In genomic region chr7:1572111-1572510, GRCh38 we compare ENCODE assay signal across 15 cellular contexts. TPM values are rescaled to one million over a fixed set of nuclear protein-coding genes. Genes with fewer than 3 reads are reported as not detected.
DNase-seq lines count a peak whose midpoint lies in the region; ATAC-seq, FAIRE-seq and TF ChIP-seq lines count a peak whose summit lies in the region.
"Had no signal": no experiment of that assay in that cellular context is flagged by ENCODE, and none has a peak within 500 bp of the region (broad histone marks: within the 10 kb centered on the region; RNA-seq: fewer than 3 reads in every experiment).

No MANE protein-coding gene starts in this region.

- peaks cover 16% of the 10 kb centered on the region for H3K36me3 Mint-ChIP-seq in CD4-positive, alpha-beta T cell (ENCODE audit: low read depth)
- peaks cover 45% of the 10 kb centered on the region for H3K36me3 Mint-ChIP-seq in dendritic cell treated with granulocyte-macrophage colony-stimulating factor and Interleukin-4, amounts not matched to agents 40 ng/mL and 50 ng/mL, for 4 days (ENCODE audit: low read depth)

- no peak for DNase-seq in CD4-positive, alpha-beta T cell
- DNase-seq in HCT116 (ENCODE audit: low read depth, low spot score) (no peak), trophoblast cell (peak; percentile 61 to 75), D721Med (ENCODE audit: insufficient read length, low spot score) (no peak), HuH-7.5 (ENCODE audit: low spot score) (no peak), GM10248 (ENCODE audit: extremely low spot score) (no peak)
- DNase-seq: GDM1, NCI-H2081, NCI-H748 treated with DMSO at 0.1 percent for 48 hours, occipital lobe, RPMI8226 had no signal

- no peaks in the 10 kb centered on the region for H3K9me3 ChIP-seq in CD4-positive, alpha-beta T cell (ENCODE audit: control insufficient read depth, low read length)
- no peaks in the 10 kb centered on the region for H3K9me3 ChIP-seq in HCT116 (ENCODE audit: control insufficient read depth in 1 of 2, insufficient read depth in 1 of 2, low read depth in 1 of 2, low read length in 2 of 2)
- no peaks in the 10 kb centered on the region for H3K9me3 ChIP-seq in trophoblast cell (ENCODE audit: insufficient read depth, low read depth, low read length)

- WGBS in trophoblast cell (ENCODE audit: extremely low coverage, insufficient coverage, insufficient read length): no CpG with 5 or more reads among the region's 5 CpGs

- H3K4me3 Mint-ChIP-seq in CD4-positive, alpha-beta T cell: peak overlapping the region; percentile 91
- peak overlapping the region; percentile 4 for H3K4me3 Mint-ChIP-seq in dendritic cell treated with granulocyte-macrophage colony-stimulating factor and Interleukin-4, amounts not matched to agents 40 ng/mL and 50 ng/mL, for 4 days

- no peak overlapping the region for H3K4ac ChIP-seq in trophoblast cell (ENCODE audit: low read depth, low read length)

- TF ChIP-seq POLR2A in HCT116 (IDR thresholded peaks at IDR 0.05; ENCODE audit: borderline replicate concordance, extremely low read depth, insufficient read depth, insufficient read length): no peak

- no peak overlapping the region for H2BK12ac ChIP-seq in trophoblast cell (ENCODE audit: low read length)

- no peak overlapping the region for H4K8ac ChIP-seq in trophoblast cell (ENCODE audit: low read depth, low read length)

- H4K20me1 ChIP-seq in HCT116 (ENCODE audit: insufficient read depth): no peaks in the 10 kb centered on the region

- H4K91ac ChIP-seq in trophoblast cell (ENCODE audit: low read depth, low read length): no peak overlapping the region

- no peaks in the 10 kb centered on the region; the same call in 1 of the 2 replicates for H3K9me2 ChIP-seq in HCT116 (ENCODE audit: insufficient read depth)

- RAD21 ChIA-PET in HCT116 (lab: Charles Lee; ENCODE audit: low non-redundant PET in 1 of 2, low total read pairs in 2 of 2, uncharacterized antibody in 2 of 2, unreplicated experiment in 2 of 2): no interaction called here

- H3K27me3 ChIP-seq in CD4-positive, alpha-beta T cell (ENCODE audit: control insufficient read depth, insufficient read depth, low read length): no peaks in the 10 kb centered on the region
- H3K27me3 ChIP-seq in HCT116 (ENCODE audit: insufficient read depth, low read length) (no peaks in the 10 kb centered on the region), trophoblast cell (ENCODE audit: insufficient read depth, low read length) (no peaks in the 10 kb centered on the region)

- CTCF ChIA-PET in CD4-positive, alpha-beta T cell (lab: Charles Lee): no interaction called here
- CTCF ChIA-PET in HCT116 (lab: Charles Lee): no interaction called here
- CTCF ChIA-PET in GM10248 (lab: Yijun Ruan, JAX): no interaction called here

- H3K4me2 ChIP-seq in HCT116 (ENCODE audit: low read length): peak overlapping the region; percentile 93; the same call in 1 of the 2 replicates
- H3K4me2 ChIP-seq in trophoblast cell (ENCODE audit: low read length): no peak overlapping the region

- H3K36me3 ChIP-seq in HCT116 (ENCODE audit: control insufficient read depth in 1 of 2, insufficient read depth in 2 of 2, low read length in 2 of 2) (no peaks in the 10 kb centered on the region; a peak in 1 of 4 replicates), trophoblast cell (ENCODE audit: control insufficient read depth in 1 of 2, insufficient read depth in 2 of 2, low read length in 2 of 2) (peaks cover 4 to 7% of the 10 kb centered on the region in 2 experiments)

- H4K12ac ChIP-seq in trophoblast cell (ENCODE audit: low read depth, low read length): no peak overlapping the region

- H3K9ac ChIP-seq in HCT116 (ENCODE audit: low read length): no peak overlapping the region
- H3K9ac ChIP-seq in trophoblast cell (ENCODE audit: low read length): no peak overlapping the region

- intact Hi-C loops in CD4-positive, alpha-beta T cell (cut with DNase I, micrococcal nuclease): loop anchor here (5.0 kb wide), 4 partner anchors 40 to 1270 kb away; partner anchors contain the start of genes BRAT1 (in 1 of the 2), GNA12 (in 1 of the 2), IQCE (in 1 of the 2) and MAFK (in 1 of the 2)
- intact Hi-C loops in HCT116 (cut with micrococcal nuclease): loop anchor here (10.0 kb wide), 1 partner anchor 163 kb away; no protein-coding TSS in a partner anchor
- intact Hi-C loops in dendritic cell treated with granulocyte-macrophage colony-stimulating factor and Interleukin-4, amounts not matched to agents 40 ng/mL and 50 ng/mL, for 4 days (cut with micrococcal nuclease): no loop called here

- TF ChIP-seq RAD21 in HCT116 (IDR thresholded peaks at IDR 0.05; ENCODE audit: low read depth): no peak

- POLR2A ChIA-PET in CD4-positive, alpha-beta T cell (lab: Charles Lee): no interaction called here
- POLR2A ChIA-PET in HCT116 (lab: Charles Lee) (no interaction called here), GM10248 (lab: Yijun Ruan, JAX) (no interaction called here)

- H2AFZ ChIP-seq in HCT116 (ENCODE audit: low read depth, low read length, poor library complexity, severe bottlenecking): no peak overlapping the region
- no peak overlapping the region for H2AFZ ChIP-seq in trophoblast cell (ENCODE audit: insufficient read depth, low read length, poor library complexity)

- H3K14ac ChIP-seq in trophoblast cell (ENCODE audit: low read length): no peak overlapping the region

- H3K27me3 Mint-ChIP-seq in CD4-positive, alpha-beta T cell: no peaks in the 10 kb centered on the region
- no peaks in the 10 kb centered on the region for H3K27me3 Mint-ChIP-seq in dendritic cell treated with granulocyte-macrophage colony-stimulating factor and Interleukin-4, amounts not matched to agents 40 ng/mL and 50 ng/mL, for 4 days

- no peak overlapping the region for H3K4me3 ChIP-seq in HCT116 (replicated peaks in 1 of 2; ENCODE audit: low read depth in 1 of 2, low read length in 2 of 2)
- no peak overlapping the region for H3K4me3 ChIP-seq in trophoblast cell (ENCODE audit: low read depth, low read length)

- no peak for TF ChIP-seq CTCF in CD4-positive, alpha-beta T cell (IDR thresholded peaks at IDR 0.05)
- TF ChIP-seq CTCF in HCT116 (IDR thresholded peaks at IDR 0.05 in 2 of 3, conservative IDR thresholded peaks at IDR 0.05 in 1 of 3; ENCODE audit: borderline replicate concordance in 1 of 3, insufficient read depth in 1 of 3, low read depth in 2 of 3, low read length in 2 of 3) (no peak), D721Med (IDR thresholded peaks at IDR 0.05; ENCODE audit: insufficient read depth, missing control alignments) (no peak), GM10248 (IDR thresholded peaks at IDR 0.05; ENCODE audit: control extremely low read depth, extremely low read depth, low read depth, missing control alignments) (no peak)

- peaks cover 24 to 29% of the 10 kb centered on the region in 2 experiments for H3K4me1 ChIP-seq in HCT116 (ENCODE audit: control insufficient read depth in 1 of 2, insufficient read depth in 2 of 2, low read length in 2 of 2)
- H3K4me1 ChIP-seq in trophoblast cell (ENCODE audit: control insufficient read depth in 1 of 2, insufficient read depth in 2 of 2, low read length in 2 of 2): peaks cover 17 to 28% of the 10 kb centered on the region in 2 experiments

- no TSS peak for BruUV-seq in HCT116 (replicated peaks; lab: Mats Ljungman, UMichigan)

- no peaks in the 10 kb centered on the region for H3K9me3 Mint-ChIP-seq in CD4-positive, alpha-beta T cell
- no peaks in the 10 kb centered on the region for H3K9me3 Mint-ChIP-seq in dendritic cell treated with granulocyte-macrophage colony-stimulating factor and Interleukin-4, amounts not matched to agents 40 ng/mL and 50 ng/mL, for 4 days
- H3K9me3 Mint-ChIP-seq: T-helper 1 cell treated with Interleukin-12 subunit alpha and Interleukin-12 subunit beta and Interleukin-4 antibody, amounts not matched to agents 30 μg/mL and 1 μg/mL, for 36 hours had no signal

- no peak overlapping the region for H2BK120ac ChIP-seq in trophoblast cell (ENCODE audit: insufficient read depth, low read length, poor library complexity)

- peak overlapping the region; percentile 8 for H3K27ac Mint-ChIP-seq in CD4-positive, alpha-beta T cell
- peak overlapping the region; percentile 93 for H3K27ac Mint-ChIP-seq in dendritic cell treated with granulocyte-macrophage colony-stimulating factor and Interleukin-4, amounts not matched to agents 40 ng/mL and 50 ng/mL, for 4 days
- H3K27ac Mint-ChIP-seq: T-helper 1 cell treated with Interleukin-12 subunit alpha and Interleukin-12 subunit beta and Interleukin-4 antibody, amounts not matched to agents 30 μg/mL and 1 μg/mL, for 36 hours had no signal

- H3K79me2 ChIP-seq in HCT116 (ENCODE audit: insufficient read depth, low read length): peaks cover 27% of the 10 kb centered on the region
- peaks cover 7% of the 10 kb centered on the region for H3K79me2 ChIP-seq in trophoblast cell (ENCODE audit: control insufficient read depth, insufficient read depth, low read length, poor library complexity)

- no peak overlapping the region for H3K18ac ChIP-seq in trophoblast cell (ENCODE audit: low read length)

- no peak overlapping the region for H3K23ac ChIP-seq in trophoblast cell (ENCODE audit: low read length)

- no peak overlapping the region for H2BK5ac ChIP-seq in trophoblast cell (ENCODE audit: low read depth, low read length, poor library complexity)

- peaks cover 10% of the 10 kb centered on the region for H3K79me1 ChIP-seq in trophoblast cell (ENCODE audit: low read length)

- FAIRE-seq in D721Med (lab: Jason Lieb, UNC): no peak
- FAIRE-seq: GM18507 had no signal

- no peak overlapping the region for H3K27ac ChIP-seq in CD4-positive, alpha-beta T cell (ENCODE audit: low read depth, low read length)
- H3K27ac ChIP-seq in HCT116 (ENCODE audit: low read depth, low read length) (no peak overlapping the region), trophoblast cell (ENCODE audit: low read depth, low read length) (peak overlapping the region; percentile 35)

- H3K4me1 Mint-ChIP-seq in CD4-positive, alpha-beta T cell (ENCODE audit: low read depth): peaks cover 23% of the 10 kb centered on the region
- peaks cover 55% of the 10 kb centered on the region for H3K4me1 Mint-ChIP-seq in dendritic cell treated with granulocyte-macrophage colony-stimulating factor and Interleukin-4, amounts not matched to agents 40 ng/mL and 50 ng/mL, for 4 days (ENCODE audit: low read depth)

- H2AK5ac ChIP-seq in trophoblast cell (ENCODE audit: low read length): no peak overlapping the region

- no peak for ATAC-seq in CD4-positive, alpha-beta T cell (ENCODE audit: poor library complexity)
- no peak for ATAC-seq in HCT116
- ATAC-seq: activated CD4-positive, CD25-positive, alpha-beta regulatory T cell treated with anti-CD3 and anti-CD28 coated beads, Interleukin-2, amount 50 U/mL, for 24 hours had no signal

TF ChIP-seq in HCT116, 20 proteins besides CTCF, POLR2A, EP300 and RAD21 (continues in another document):
- TF ChIP-seq EZH2phosphoT487 (IDR thresholded peaks at IDR 0.05; ENCODE audit: borderline replicate concordance): no peak

RNA-seq across cellular contexts. Expression of gene PSMG3, which starts 2.3 kb away (rescaled TPM):
- total RNA-seq in CD4-positive, alpha-beta T cell: 10 to 100 TPM; 13.3 to 13.8 TPM
- 60.9 TPM for total RNA-seq in HCT116 (2021; ENCODE audit: unreplicated experiment)
- 82.1 and 82.9 TPM in 2 replicates for polyA plus RNA-seq in HCT116 (2012)
- polyA plus RNA-seq in trophoblast cell (2013): 11.7 and 12.0 TPM in 2 replicates

RNA-seq across cellular contexts. Expression of gene TMEM184A, which starts 16.1 kb away (rescaled TPM):
- total RNA-seq in CD4-positive, alpha-beta T cell: under 1 TPM in 1 of 2 experiments, not detected in 1; 0.06 TPM
- 34.8 TPM for total RNA-seq in HCT116 (2021; ENCODE audit: unreplicated experiment)
- polyA plus RNA-seq in HCT116 (2012): 21.4 and 21.7 TPM in 2 replicates
- polyA plus RNA-seq in trophoblast cell (2013): 10.0 and 10.7 TPM in 2 replicates
- total RNA-seq: occipital lobe had no signal

RNA-seq across cellular contexts. Expression of gene MAFK, which starts 41.6 kb away (rescaled TPM):
- 10 to 100 TPM; 60.1 to 65.0 TPM for total RNA-seq in CD4-positive, alpha-beta T cell
- 56.3 TPM for total RNA-seq in HCT116 (2021; ENCODE audit: unreplicated experiment)
- 35.3 and 61.9 TPM in 2 replicates for polyA plus RNA-seq in HCT116 (2012)
- 55.4 and 60.1 TPM in 2 replicates for polyA plus RNA-seq in trophoblast cell (2013)

Comparison
In these comparisons a context has a peak if more than half of its experiments do, and no peak if none do; other contexts are left out.
1. DNase-seq: peak in trophoblast cell (2 of 2); none in CD4-positive, alpha-beta T cell (0 of 10), HCT116 (single experiment), D721Med (single experiment), HuH-7.5 (single experiment) and GM10248 (single experiment).
2. RNA of gene TMEM184A, which starts 16.1 kb away (total RNA-seq): 34.8 TPM in HCT116 (single experiment); 0.06 TPM in CD4-positive, alpha-beta T cell; every median in the first group is over 10 times any median in the second.